ENCODE assay signal across 8 cellular contexts in the genomic region with DNA sequence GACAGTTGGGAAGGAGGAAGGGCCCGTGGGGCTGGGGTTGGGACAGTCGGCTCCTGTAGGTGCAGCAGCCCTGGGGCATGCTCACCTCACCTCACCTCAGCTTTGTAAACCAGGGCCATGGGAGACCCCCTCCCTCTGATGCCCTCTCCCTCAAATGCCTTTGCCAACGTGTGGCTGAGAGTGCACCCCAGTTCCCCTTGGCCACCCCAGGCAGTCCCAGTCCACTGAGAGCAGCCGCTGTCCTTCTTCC. TPM values are rescaled to one million over a fixed set of nuclear protein-coding genes. Genes with fewer than 3 reads are reported as not detected.
DNase-seq lines count a peak whose midpoint lies in the region; ATAC-seq and TF ChIP-seq lines count a peak whose summit lies in the region.

No MANE protein-coding gene starts in this region.

- H3K4me3 Mint-ChIP-seq in MCF 10A (ENCODE audit: unreplicated experiment) = peak overlapping the region; percentile 63

- peak overlapping the region; percentile 71; the same call in 1 of the 2 replicates for H3K9ac ChIP-seq in HUES48 (ENCODE audit: low read depth, low read length)

- H3K36me3 Mint-ChIP-seq in MCF 10A (ENCODE audit: insufficient read depth, unreplicated experiment) = peaks cover 23% of the 10 kb centered on the region

- peak overlapping the region; percentile 99 for H3K27ac Mint-ChIP-seq in MCF 10A (ENCODE audit: low read depth, unreplicated experiment)

- H3K27me3 ChIP-seq in A673 (replicated peaks; ENCODE audit: insufficient read depth, low read depth, low read length, poor library complexity) (no peaks in the 10 kb centered on the region), HUES48 (ENCODE audit: control insufficient read depth, insufficient read depth, low read length) (no peaks in the 10 kb centered on the region), mononuclear cell (ENCODE audit: insufficient read depth, low read length) (no peaks in the 10 kb centered on the region)

- TF ChIP-seq CTCF in A673 (conservative IDR thresholded peaks at IDR 0.05; ENCODE audit: low read depth, low read length) (no peak), MCF 10A (IDR thresholded peaks at IDR 0.05; ENCODE audit: unreplicated experiment) (no peak)

- DNase-seq in A673 (ENCODE audit: low spot score) (no peak), MCF 10A (ENCODE audit: unreplicated experiment) (no peak), iPS-NIHi7 (ENCODE audit: extremely low spot score) (no peak)

- intact Hi-C loops in A673 (cut with micrococcal nuclease; ENCODE audit: unreplicated experiment) (loop anchor here (2.0 to 5.0 kb wide), 2 partner anchors 36 to 84 kb away; a partner anchor contains a TSS), MCF 10A (cut with micrococcal nuclease) (no loop called here)

- peaks cover 34% of the 10 kb centered on the region for H3K4me1 Mint-ChIP-seq in MCF 10A (ENCODE audit: insufficient read depth, unreplicated experiment)

- H3K36me3 ChIP-seq in A673 (ENCODE audit: insufficient read depth, low read length, poor library complexity, severe bottlenecking) (no peaks in the 10 kb centered on the region), HUES48 (ENCODE audit: control insufficient read depth, insufficient read depth, low read length) (no peaks in the 10 kb centered on the region)

- BruUV-seq in A673 (replicated peaks; lab: Mats Ljungman, UMichigan) (no TSS peak), MCF 10A (replicated peaks; lab: Mats Ljungman, UMichigan) (no TSS peak)

- H3K4me3 ChIP-seq in A673 (ENCODE audit: low read depth, low read length, poor library complexity, severe bottlenecking) = peak overlapping the region; percentile 9
- no peak overlapping the region for H3K4me3 ChIP-seq in HUES48 (ENCODE audit: low read depth, low read length)
- peak overlapping the region; percentile 40 for H3K4me3 ChIP-seq in mononuclear cell (ENCODE audit: low read length)

- H3K27ac ChIP-seq in A673 (ENCODE audit: low read depth, low read length, poor library complexity, severe bottlenecking) (peak overlapping the region; percentile 100), HUES48 (ENCODE audit: low read depth, low read length) (peak overlapping the region; percentile 98)

- H3K9me3 ChIP-seq in A673 (ENCODE audit: low read depth, low read length, poor library complexity, severe bottlenecking) (no peaks in the 10 kb centered on the region), HUES48 (ENCODE audit: control insufficient read depth, insufficient read depth, low read length) (no peaks in the 10 kb centered on the region), mononuclear cell (ENCODE audit: low read depth, low read length) (no peaks in the 10 kb centered on the region)

- peaks cover 69% of the 10 kb centered on the region for H3K4me1 ChIP-seq in A673 (ENCODE audit: insufficient read depth, low read length, poor library complexity, severe bottlenecking)
- H3K4me1 ChIP-seq in HUES48 (ENCODE audit: control insufficient read depth, insufficient read depth, low read length) = peaks cover 59% of the 10 kb centered on the region
- peaks cover 64% of the 10 kb centered on the region for H3K4me1 ChIP-seq in mononuclear cell (ENCODE audit: insufficient read depth, low read length)

- no peak for ATAC-seq in GM18867 (IDR thresholded peaks at IDR 0.05; ENCODE audit: unreplicated experiment)
- no peak for ATAC-seq in GM21723 (IDR thresholded peaks at IDR 0.05; ENCODE audit: unreplicated experiment)
- no peak for ATAC-seq in GM21423 (IDR thresholded peaks at IDR 0.05; ENCODE audit: unreplicated experiment)

- H3K9me3 Mint-ChIP-seq in MCF 10A (ENCODE audit: unreplicated experiment) = no peaks in the 10 kb centered on the region

- POLR2A ChIA-PET in A673 (lab: Charles Lee; ENCODE audit: low non-redundant PET) (interaction anchor here (1.7 kb wide), 1 partner anchor 81 kb away, joined by 17 read pairs; a partner anchor contains a TSS), MCF 10A (lab: Yijun Ruan, JAX) (interaction anchor here (0.6 to 21.4 kb wide), 16 partner anchors 9 to 297 kb away, joined by 3 to 2994 read pairs (median 26); a partner anchor contains a TSS)

- CTCF ChIA-PET in A673 (lab: Charles Lee) (interaction anchor here (0.6 to 4.1 kb wide), 2 partner anchors 90 to 91 kb away, joined by 4 to 92 read pairs; no protein-coding TSS in a partner anchor), MCF 10A (lab: Yijun Ruan, JAX) (interaction anchor here (0.5 to 1.4 kb wide), 3 partner anchors 35 to 72 kb away, joined by 3 to 5 read pairs (median 3); no protein-coding TSS in a partner anchor)

- H3K27me3 Mint-ChIP-seq in MCF 10A (ENCODE audit: insufficient read depth, unreplicated experiment) = peaks cover 10% of the 10 kb centered on the region

RNA-seq across cellular contexts. Expression of a gene that starts 4.2 kb away (rescaled TPM):
- 196 and 211 TPM in 2 replicates for total RNA-seq in A673 (2021)
- total RNA-seq in MCF 10A (2022) = 1,026 and 1,292 TPM in 2 replicates
- 198 TPM for total RNA-seq in mononuclear cell

RNA-seq across cellular contexts. Expression of a gene that starts 31.9 kb away (rescaled TPM):
- total RNA-seq in A673 (2021) (43.2 and 51.1 TPM in 2 replicates), MCF 10A (2022) (18.9 and 21.7 TPM in 2 replicates), mononuclear cell (23.1 TPM)

RNA-seq across cellular contexts. Expression of a gene that starts 35.9 kb away (rescaled TPM):
- total RNA-seq in A673 (2021) = 5.3 and 7.4 TPM in 2 replicates
- total RNA-seq in MCF 10A (2022) = 3.9 and 4.9 TPM in 2 replicates
- 12.6 TPM for total RNA-seq in mononuclear cell
